Comparison of ENCODE assay signal across 1 cellular context in the genomic region with DNA sequence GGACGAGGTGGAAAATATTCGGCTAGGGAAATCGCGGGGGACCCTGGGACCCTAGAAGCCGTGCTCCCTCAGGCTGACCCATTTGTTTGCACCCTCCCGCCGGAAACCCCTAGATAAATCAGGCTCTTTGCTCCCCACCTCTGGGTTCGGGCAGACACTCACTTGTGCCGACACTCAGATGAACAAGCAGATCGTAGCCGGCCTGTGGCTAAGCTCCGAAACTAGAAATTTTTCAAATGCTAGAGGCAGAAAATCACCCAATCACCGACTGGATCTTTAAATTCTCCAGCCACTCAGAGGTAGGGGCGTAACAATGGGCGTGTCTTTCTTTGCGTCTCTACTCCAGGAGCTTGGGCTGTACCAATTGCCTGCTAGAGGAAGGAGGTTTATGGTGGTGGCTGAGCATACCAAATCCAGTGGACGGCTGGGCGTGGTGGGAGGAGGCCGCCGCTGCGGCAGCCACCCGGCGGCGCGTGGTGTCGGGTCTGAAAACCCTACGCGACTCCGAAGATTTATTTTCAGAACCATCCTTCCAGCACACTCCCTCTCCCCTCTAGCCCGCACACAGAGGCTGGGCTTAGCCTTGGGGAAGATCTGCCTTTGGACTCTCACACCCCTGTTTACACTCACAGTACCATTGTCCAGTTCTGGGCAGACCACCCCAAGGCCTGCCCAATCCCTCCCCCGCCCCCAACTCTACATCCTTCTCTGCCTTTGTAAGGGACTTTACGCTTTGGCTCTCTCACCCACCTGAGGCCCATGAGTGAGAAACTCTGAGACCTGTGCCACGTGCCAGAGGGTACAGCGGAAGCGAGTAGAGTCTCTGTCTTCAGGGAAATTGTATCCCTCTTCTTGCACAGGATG.
TF ChIP-seq lines count a peak whose summit lies in the region.

A gene with protein sequence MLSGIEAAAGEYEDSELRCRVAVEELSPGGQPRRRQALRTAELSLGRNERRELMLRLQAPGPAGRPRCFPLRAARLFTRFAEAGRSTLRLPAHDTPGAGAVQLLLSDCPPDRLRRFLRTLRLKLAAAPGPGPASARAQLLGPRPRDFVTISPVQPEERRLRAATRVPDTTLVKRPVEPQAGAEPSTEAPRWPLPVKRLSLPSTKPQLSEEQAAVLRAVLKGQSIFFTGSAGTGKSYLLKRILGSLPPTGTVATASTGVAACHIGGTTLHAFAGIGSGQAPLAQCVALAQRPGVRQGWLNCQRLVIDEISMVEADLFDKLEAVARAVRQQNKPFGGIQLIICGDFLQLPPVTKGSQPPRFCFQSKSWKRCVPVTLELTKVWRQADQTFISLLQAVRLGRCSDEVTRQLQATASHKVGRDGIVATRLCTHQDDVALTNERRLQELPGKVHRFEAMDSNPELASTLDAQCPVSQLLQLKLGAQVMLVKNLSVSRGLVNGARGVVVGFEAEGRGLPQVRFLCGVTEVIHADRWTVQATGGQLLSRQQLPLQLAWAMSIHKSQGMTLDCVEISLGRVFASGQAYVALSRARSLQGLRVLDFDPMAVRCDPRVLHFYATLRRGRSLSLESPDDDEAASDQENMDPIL (minus strand): TSS at position 217 of the 864 bp plus-strand sequence. CDS start 1,312 bp downstream, outside the sequence.

TF ChIP-seq in HepG2, 621 proteins besides CTCF, POLR2A, EP300 and RAD21 (continued from another document and continues in another):
- TF ChIP-seq ZBED4 (CRISPR knock-in tag; IDR thresholded peaks at IDR 0.05; ENCODE audit: borderline replicate concordance) (peak; percentile 25; the same call in 1 of the 2 replicates), GATA4 (IDR thresholded peaks at IDR 0.05; ENCODE audit: borderline replicate concordance, low read depth) (peak; percentile 49; the same call in 1 of the 2 replicates), ZNF781 (CRISPR knock-in tag; IDR thresholded peaks at IDR 0.05; ENCODE audit: borderline replicate concordance, not compliant biosample characterization) (peak; percentile 91), XBP1 (CRISPR knock-in tag; IDR thresholded peaks at IDR 0.05) (no peak), RELA (CRISPR knock-in tag; IDR thresholded peaks at IDR 0.05) (no peak), SP2 (CRISPR knock-in tag; IDR thresholded peaks at IDR 0.05) (no peak; the same call in 1 of the 2 replicates), ZNF275 (CRISPR knock-in tag; IDR thresholded peaks at IDR 0.05; ENCODE audit: borderline replicate concordance) (no peak), ZMAT3 (CRISPR knock-in tag; conservative IDR thresholded peaks at IDR 0.05) (peak; percentile 81; the same call in 1 of the 2 replicates), ELF4 (CRISPR knock-in tag; IDR thresholded peaks at IDR 0.05; ENCODE audit: borderline replicate concordance) (no peak), SRY (CRISPR knock-in tag; IDR thresholded peaks at IDR 0.05) (no peak), KDM2A (CRISPR knock-in tag; IDR thresholded peaks at IDR 0.05; ENCODE audit: borderline replicate concordance, low read depth) (peak; percentile 49), TFE3 (CRISPR knock-in tag; IDR thresholded peaks at IDR 0.05) (0 out of 2 replicates have a peak, but pooled peaks have one; percentile 45), NFYB (CRISPR knock-in tag; IDR thresholded peaks at IDR 0.05) (peak; percentile 89), JDP2 (CRISPR knock-in tag; IDR thresholded peaks at IDR 0.05; ENCODE audit: borderline replicate concordance) (no peak)
- TF ChIP-seq, protein P1, sequence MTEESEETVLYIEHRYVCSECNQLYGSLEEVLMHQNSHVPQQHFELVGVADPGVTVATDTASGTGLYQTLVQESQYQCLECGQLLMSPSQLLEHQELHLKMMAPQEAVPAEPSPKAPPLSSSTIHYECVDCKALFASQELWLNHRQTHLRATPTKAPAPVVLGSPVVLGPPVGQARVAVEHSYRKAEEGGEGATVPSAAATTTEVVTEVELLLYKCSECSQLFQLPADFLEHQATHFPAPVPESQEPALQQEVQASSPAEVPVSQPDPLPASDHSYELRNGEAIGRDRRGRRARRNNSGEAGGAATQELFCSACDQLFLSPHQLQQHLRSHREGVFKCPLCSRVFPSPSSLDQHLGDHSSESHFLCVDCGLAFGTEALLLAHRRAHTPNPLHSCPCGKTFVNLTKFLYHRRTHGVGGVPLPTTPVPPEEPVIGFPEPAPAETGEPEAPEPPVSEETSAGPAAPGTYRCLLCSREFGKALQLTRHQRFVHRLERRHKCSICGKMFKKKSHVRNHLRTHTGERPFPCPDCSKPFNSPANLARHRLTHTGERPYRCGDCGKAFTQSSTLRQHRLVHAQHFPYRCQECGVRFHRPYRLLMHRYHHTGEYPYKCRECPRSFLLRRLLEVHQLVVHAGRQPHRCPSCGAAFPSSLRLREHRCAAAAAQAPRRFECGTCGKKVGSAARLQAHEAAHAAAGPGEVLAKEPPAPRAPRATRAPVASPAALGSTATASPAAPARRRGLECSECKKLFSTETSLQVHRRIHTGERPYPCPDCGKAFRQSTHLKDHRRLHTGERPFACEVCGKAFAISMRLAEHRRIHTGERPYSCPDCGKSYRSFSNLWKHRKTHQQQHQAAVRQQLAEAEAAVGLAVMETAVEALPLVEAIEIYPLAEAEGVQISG (CRISPR knock-in tag; IDR thresholded peaks at IDR 0.05) = peak; percentile 53
- TF ChIP-seq, protein P2, sequence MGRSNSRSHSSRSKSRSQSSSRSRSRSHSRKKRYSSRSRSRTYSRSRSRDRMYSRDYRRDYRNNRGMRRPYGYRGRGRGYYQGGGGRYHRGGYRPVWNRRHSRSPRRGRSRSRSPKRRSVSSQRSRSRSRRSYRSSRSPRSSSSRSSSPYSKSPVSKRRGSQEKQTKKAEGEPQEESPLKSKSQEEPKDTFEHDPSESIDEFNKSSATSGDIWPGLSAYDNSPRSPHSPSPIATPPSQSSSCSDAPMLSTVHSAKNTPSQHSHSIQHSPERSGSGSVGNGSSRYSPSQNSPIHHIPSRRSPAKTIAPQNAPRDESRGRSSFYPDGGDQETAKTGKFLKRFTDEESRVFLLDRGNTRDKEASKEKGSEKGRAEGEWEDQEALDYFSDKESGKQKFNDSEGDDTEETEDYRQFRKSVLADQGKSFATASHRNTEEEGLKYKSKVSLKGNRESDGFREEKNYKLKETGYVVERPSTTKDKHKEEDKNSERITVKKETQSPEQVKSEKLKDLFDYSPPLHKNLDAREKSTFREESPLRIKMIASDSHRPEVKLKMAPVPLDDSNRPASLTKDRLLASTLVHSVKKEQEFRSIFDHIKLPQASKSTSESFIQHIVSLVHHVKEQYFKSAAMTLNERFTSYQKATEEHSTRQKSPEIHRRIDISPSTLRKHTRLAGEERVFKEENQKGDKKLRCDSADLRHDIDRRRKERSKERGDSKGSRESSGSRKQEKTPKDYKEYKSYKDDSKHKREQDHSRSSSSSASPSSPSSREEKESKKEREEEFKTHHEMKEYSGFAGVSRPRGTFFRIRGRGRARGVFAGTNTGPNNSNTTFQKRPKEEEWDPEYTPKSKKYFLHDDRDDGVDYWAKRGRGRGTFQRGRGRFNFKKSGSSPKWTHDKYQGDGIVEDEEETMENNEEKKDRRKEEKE (IDR thresholded peaks at IDR 0.05) = no peak
- TF ChIP-seq, protein P3, sequence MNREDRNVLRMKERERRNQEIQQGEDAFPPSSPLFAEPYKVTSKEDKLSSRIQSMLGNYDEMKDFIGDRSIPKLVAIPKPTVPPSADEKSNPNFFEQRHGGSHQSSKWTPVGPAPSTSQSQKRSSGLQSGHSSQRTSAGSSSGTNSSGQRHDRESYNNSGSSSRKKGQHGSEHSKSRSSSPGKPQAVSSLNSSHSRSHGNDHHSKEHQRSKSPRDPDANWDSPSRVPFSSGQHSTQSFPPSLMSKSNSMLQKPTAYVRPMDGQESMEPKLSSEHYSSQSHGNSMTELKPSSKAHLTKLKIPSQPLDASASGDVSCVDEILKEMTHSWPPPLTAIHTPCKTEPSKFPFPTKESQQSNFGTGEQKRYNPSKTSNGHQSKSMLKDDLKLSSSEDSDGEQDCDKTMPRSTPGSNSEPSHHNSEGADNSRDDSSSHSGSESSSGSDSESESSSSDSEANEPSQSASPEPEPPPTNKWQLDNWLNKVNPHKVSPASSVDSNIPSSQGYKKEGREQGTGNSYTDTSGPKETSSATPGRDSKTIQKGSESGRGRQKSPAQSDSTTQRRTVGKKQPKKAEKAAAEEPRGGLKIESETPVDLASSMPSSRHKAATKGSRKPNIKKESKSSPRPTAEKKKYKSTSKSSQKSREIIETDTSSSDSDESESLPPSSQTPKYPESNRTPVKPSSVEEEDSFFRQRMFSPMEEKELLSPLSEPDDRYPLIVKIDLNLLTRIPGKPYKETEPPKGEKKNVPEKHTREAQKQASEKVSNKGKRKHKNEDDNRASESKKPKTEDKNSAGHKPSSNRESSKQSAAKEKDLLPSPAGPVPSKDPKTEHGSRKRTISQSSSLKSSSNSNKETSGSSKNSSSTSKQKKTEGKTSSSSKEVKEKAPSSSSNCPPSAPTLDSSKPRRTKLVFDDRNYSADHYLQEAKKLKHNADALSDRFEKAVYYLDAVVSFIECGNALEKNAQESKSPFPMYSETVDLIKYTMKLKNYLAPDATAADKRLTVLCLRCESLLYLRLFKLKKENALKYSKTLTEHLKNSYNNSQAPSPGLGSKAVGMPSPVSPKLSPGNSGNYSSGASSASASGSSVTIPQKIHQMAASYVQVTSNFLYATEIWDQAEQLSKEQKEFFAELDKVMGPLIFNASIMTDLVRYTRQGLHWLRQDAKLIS (CRISPR knock-in tag; IDR thresholded peaks at IDR 0.05) = no peak
